In the genomic region with DNA sequence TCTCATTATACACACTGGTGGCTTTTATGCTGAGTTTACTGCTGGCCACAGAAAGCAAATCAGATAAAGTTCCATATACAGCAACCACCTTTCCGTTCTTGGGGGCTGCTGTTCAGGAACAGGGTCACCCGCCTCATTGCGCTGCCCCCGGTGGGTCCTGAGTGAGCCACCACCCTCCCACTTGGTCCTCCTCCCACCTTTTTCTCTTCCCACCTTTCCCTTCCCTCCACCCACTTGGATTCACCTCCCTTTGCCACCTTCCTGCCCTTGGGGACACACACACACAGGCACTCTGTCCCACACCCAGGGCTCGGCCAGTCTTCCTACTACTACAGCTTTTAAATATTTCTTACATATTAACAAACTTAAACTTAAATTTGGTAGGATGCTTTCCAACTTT, we compare ENCODE assay signal across 20 cellular contexts.
A peak's percentile ranks its signal among the peaks of the same experiment; 100 is the strongest.
DNase-seq lines count a peak whose midpoint lies in the region; ATAC-seq, FAIRE-seq and TF ChIP-seq lines count a peak whose summit lies in the region.
"Had no signal": no experiment of that assay in that cellular context is flagged by ENCODE, and none has a peak within 500 bp of the region (broad histone marks: within the 10 kb centered on the region; RNA-seq: fewer than 3 reads in every experiment).

No MANE protein-coding gene starts in this region.

- CTCF ChIA-PET in H1 (lab: Charles Lee; ENCODE audit: partially characterized antibody) = interaction anchor here (1.4 kb wide), 1 partner anchor 10 kb away, joined by 3 read pairs; no protein-coding TSS in a partner anchor

- no peak overlapping the region for H3K4me3 ChIP-seq in H1 (ENCODE audit: extremely low read depth in 1 of 4, insufficient read depth in 2 of 4, low read depth in 3 of 4, low read length in 4 of 4)
- H3K4me3 ChIP-seq: HAP-1 had no signal

- H3K79me1 ChIP-seq in H9 (ENCODE audit: insufficient read depth, low read depth, low read length, poor library complexity, severe bottlenecking) = no peaks in the 10 kb centered on the region
- H3K79me1 ChIP-seq in H1 (ENCODE audit: low read depth, low read length) = no peaks in the 10 kb centered on the region

- H3K9me3 ChIP-seq in H9 (ENCODE audit: control insufficient read depth, low read depth, low read length) (no peaks in the 10 kb centered on the region), H1 (ENCODE audit: insufficient read depth in 2 of 2, low read depth in 1 of 2, low read length in 1 of 2) (no peaks in the 10 kb centered on the region)
- H3K9me3 ChIP-seq: BE2C, HAP-1 had no signal

- H3K4me3 Mint-ChIP-seq in H9 = no peak overlapping the region
- H3K4me3 Mint-ChIP-seq in HFFc6 = no peak overlapping the region
- H3K4me3 Mint-ChIP-seq: CD4-positive, CD25-positive, alpha-beta regulatory T cell; IgD-negative memory B cell had no signal

- no peak overlapping the region for H4K5ac ChIP-seq in H9 (ENCODE audit: insufficient read length, low read depth, low read length)
- H4K5ac ChIP-seq in H1 (ENCODE audit: insufficient read length, low read depth, low read length) = no peak overlapping the region

- no peak overlapping the region for H2BK20ac ChIP-seq in H9 (ENCODE audit: low read depth, low read length, poor library complexity, severe bottlenecking)
- no peak overlapping the region for H2BK20ac ChIP-seq in H1 (ENCODE audit: low read length)

- TF ChIP-seq EP300 in H1 (IDR thresholded peaks at IDR 0.05; ENCODE audit: borderline replicate concordance in 1 of 2, low read depth in 2 of 2, low read length in 2 of 2) = no peak

- H3K9me3 Mint-ChIP-seq in H9 = peaks cover 0 to 2% of the 10 kb centered on the region in 2 experiments; a peak in 2 of 5 replicates
- H3K9me3 Mint-ChIP-seq in HFFc6 = no peaks in the 10 kb centered on the region

- no peak overlapping the region for H2BK120ac ChIP-seq in H9 (ENCODE audit: low read depth, low read length, poor library complexity, severe bottlenecking)
- no peak overlapping the region for H2BK120ac ChIP-seq in H1 (replicated peaks; ENCODE audit: low read depth, low read length)

- POLR2A ChIA-PET in H1 (lab: Charles Lee; ENCODE audit: partially characterized antibody) = no interaction called here

- peaks cover 3 to 7% of the 10 kb centered on the region in 2 experiments for H3K4me1 Mint-ChIP-seq in H9
- peaks cover 7% of the 10 kb centered on the region for H3K4me1 Mint-ChIP-seq in HFFc6 (ENCODE audit: low read depth)

- H3K9ac ChIP-seq in H9 (ENCODE audit: extremely low read depth, insufficient read length, low read length) (no peak overlapping the region), H1 (replicated peaks in 1 of 4; ENCODE audit: extremely low read depth in 1 of 4, low read depth in 3 of 4, low read length in 3 of 4) (no peak overlapping the region)

- H3K36me3 Mint-ChIP-seq in H9 (ENCODE audit: insufficient read depth in 1 of 3, low read depth in 3 of 3) = peaks cover 5 to 11% (median 6%) of the 10 kb centered on the region in 3 experiments; a peak in 5 of 7 replicates
- H3K36me3 Mint-ChIP-seq in HFFc6 (ENCODE audit: low read depth) = peaks cover 34% of the 10 kb centered on the region

- no peak overlapping the region for H3K23ac ChIP-seq in H9 (ENCODE audit: insufficient read length, low read depth, low read length)
- no peak overlapping the region for H3K23ac ChIP-seq in H1 (ENCODE audit: insufficient read length)

- no peaks in the 10 kb centered on the region for H3K27me3 Mint-ChIP-seq in H9 (ENCODE audit: low read depth)
- no peaks in the 10 kb centered on the region; the same call in 1 of the 2 replicates for H3K27me3 Mint-ChIP-seq in HFFc6 (ENCODE audit: insufficient read depth)
- H3K27me3 Mint-ChIP-seq: CD4-positive, CD25-positive, alpha-beta regulatory T cell; IgD-negative memory B cell had no signal

- H3K27ac Mint-ChIP-seq in H9 (peak overlapping the region in 1 of 3 experiments; percentile 58; a peak in 1 of 7 replicates), HFFc6 (no peak overlapping the region)
- H3K27ac Mint-ChIP-seq: IgD-negative memory B cell had no signal

- H3K23me2 ChIP-seq in H9 (ENCODE audit: insufficient read length, low read depth, low read length, poor library complexity, severe bottlenecking) = no peaks in the 10 kb centered on the region
- no peaks in the 10 kb centered on the region; the same call in 1 of the 2 replicates for H3K23me2 ChIP-seq in H1 (ENCODE audit: low read depth, low read length)

- H3K56ac ChIP-seq in H9 (ENCODE audit: insufficient read length, low read depth, low read length) (no peak overlapping the region), H1 (replicated peaks; ENCODE audit: insufficient read length, low read depth, low read length) (no peak overlapping the region)

- no peak for TF ChIP-seq POLR2A in H1 (IDR thresholded peaks at IDR 0.05; ENCODE audit: control extremely low read depth in 1 of 2, low read depth in 2 of 2, low read length in 2 of 2)

- H4K20me1 ChIP-seq in H9 (ENCODE audit: control insufficient read depth, insufficient read depth, insufficient read length) (no peaks in the 10 kb centered on the region), H1 (replicated peaks in 1 of 2; ENCODE audit: control insufficient read depth in 1 of 2, insufficient read depth in 2 of 2, low read length in 2 of 2) (no peaks in the 10 kb centered on the region)

- H3K14ac ChIP-seq in H9 (ENCODE audit: insufficient read depth, low read length) (no peak overlapping the region), H1 (ENCODE audit: insufficient read length) (no peak overlapping the region)

- no peak overlapping the region for H2BK5ac ChIP-seq in H9 (ENCODE audit: insufficient read length, low read length)
- no peak overlapping the region for H2BK5ac ChIP-seq in H1 (ENCODE audit: low read depth, low read length)

- TF ChIP-seq RAD21 in H1 (IDR thresholded peaks at IDR 0.05 in 1 of 2, conservative IDR thresholded peaks at IDR 0.05 in 1 of 2; ENCODE audit: low read depth in 2 of 2, low read length in 2 of 2) = no peak

- FAIRE-seq in H1 (lab: Jason Lieb, UNC) = no peak
- FAIRE-seq: GM19239, HepG2 had no signal

- no peak overlapping the region for H2BK12ac ChIP-seq in H9 (ENCODE audit: insufficient read length, low read depth, low read length)
- H2BK12ac ChIP-seq in H1 (ENCODE audit: low read depth, low read length) = no peak overlapping the region

- H2AK5ac ChIP-seq in H9 (ENCODE audit: insufficient read length, low read length) (no peak overlapping the region), H1 (ENCODE audit: low read depth, low read length) (no peak overlapping the region)

- H4K91ac ChIP-seq in H9 (ENCODE audit: insufficient read length, low read depth, low read length) (no peak overlapping the region), H1 (replicated peaks; ENCODE audit: insufficient read length, low read length) (no peak overlapping the region)

- TF ChIP-seq CTCF in H9 (conservative IDR thresholded peaks at IDR 0.05) = peak; percentile 21; the same call in 1 of the 3 replicates
- TF ChIP-seq CTCF in HFFc6 (IDR thresholded peaks at IDR 0.05) = 0 out of 2 replicates have a peak, but pooled peaks have one; percentile 8
- TF ChIP-seq CTCF in H1 (IDR thresholded peaks at IDR 0.05; ENCODE audit: control extremely low read depth in 1 of 3, insufficient read depth in 1 of 3, low read depth in 1 of 3, low read length in 3 of 3) = peak in 2 of 3 experiments; percentile 19 to 27; a peak in 2 of 4 replicates

- H3K27ac ChIP-seq in H9 (ENCODE audit: insufficient read length, low read depth, low read length) (no peak overlapping the region), H1 (ENCODE audit: low read depth, low read length) (no peak overlapping the region), caudate nucleus (ENCODE audit: low read depth, low read length) (no peak overlapping the region)

- H3K36me3 ChIP-seq in H1 (ENCODE audit: control insufficient read depth in 2 of 4, insufficient read depth in 4 of 4, low read length in 3 of 4) = no peaks in the 10 kb centered on the region
- H3K36me3 ChIP-seq: BE2C, HAP-1 had no signal

- no peak overlapping the region for H3K4ac ChIP-seq in H9 (ENCODE audit: low read depth, low read length)
- H3K4ac ChIP-seq in H1 (replicated peaks; ENCODE audit: insufficient read length, low read depth, low read length) = no peak overlapping the region

- H3T11ph ChIP-seq in H9 (ENCODE audit: low read length) = no peak overlapping the region

- no peak for ATAC-seq in GM21717 (IDR thresholded peaks at IDR 0.05; ENCODE audit: unreplicated experiment)
- ATAC-seq: HepG2 had no signal

- H3K79me2 ChIP-seq in H9 (ENCODE audit: insufficient read depth, low read length) (no peaks in the 10 kb centered on the region), H1 (ENCODE audit: control insufficient read depth in 1 of 2, insufficient read depth in 2 of 2, low read length in 2 of 2) (no peaks in the 10 kb centered on the region)

- H3K4me1 ChIP-seq in H9 (ENCODE audit: insufficient read depth, low read length) (no peaks in the 10 kb centered on the region), H1 (replicated peaks in 1 of 4; ENCODE audit: control insufficient read depth in 3 of 4, insufficient read depth in 4 of 4, low read length in 3 of 4) (no peaks in the 10 kb centered on the region; a peak in 2 of 7 replicates)
- H3K4me1 ChIP-seq: BE2C, HAP-1 had no signal

- H4K8ac ChIP-seq in H9 (replicated peaks; ENCODE audit: insufficient read length, low read depth, low read length) (no peak overlapping the region), H1 (ENCODE audit: extremely low read depth, insufficient read depth, low read length) (no peak overlapping the region)

- no peak for DNase-seq in H9
- no peak for DNase-seq in HFFc6
- DNase-seq in H1 (ENCODE audit: low read depth in 1 of 2, low spot score in 2 of 2) = no peak
- no peak for DNase-seq in caudate nucleus (lab: John Stamatoyannopoulos, UW)
- no peak for DNase-seq in COLO829 (ENCODE audit: low spot score)
- DNase-seq: ACHN; BE2C; C1 segment of cervical spinal cord; CD4-positive, CD25-positive, alpha-beta regulatory T cell; DMS153; DMS79; GF-D8; GOT3; Kasumi-1; KG1 had no signal

- H3K18ac ChIP-seq in H9 (ENCODE audit: insufficient read length, low read depth, low read length) (no peak overlapping the region), H1 (ENCODE audit: extremely low read depth, low read length) (no peak overlapping the region)

- H2BK15ac ChIP-seq in H9 (ENCODE audit: low read depth, low read length) (no peak overlapping the region), H1 (ENCODE audit: low read length) (no peak overlapping the region)

- WGBS in H9 (ENCODE audit: extremely low coverage, insufficient read length, low lambda C conversion rate) = no CpG with 5 or more reads among the region's 5 CpGs
- WGBS in H1 (ENCODE audit: extremely low coverage in 1 of 2, insufficient coverage in 1 of 2, insufficient read length in 1 of 2, insufficient replicate concordance in 2 of 2, low coverage in 1 of 2, low lambda C conversion rate in 2 of 2, missing lambda C conversion rate in 1 of 2), 2 experiments = 65% methylated on average over 5 of the region's 5 CpGs; no CpG with 5 or more reads in 1 of the 2 experiments

- H3K4me2 ChIP-seq in H9 (ENCODE audit: insufficient read depth, insufficient read length, low read length) (no peak overlapping the region), H1 (ENCODE audit: insufficient read depth in 1 of 2, low read depth in 2 of 2, low read length in 2 of 2) (no peak overlapping the region)

- H3K27me3 ChIP-seq in H9 (ENCODE audit: insufficient read depth, low read length) (no peaks in the 10 kb centered on the region), H1 (replicated peaks in 1 of 4; ENCODE audit: control insufficient read depth in 3 of 4, extremely low read depth in 1 of 4, insufficient read depth in 3 of 4, low read length in 3 of 4) (no peaks in the 10 kb centered on the region)
- H3K27me3 ChIP-seq: BE2C had no signal

- H2AFZ ChIP-seq in H9 (ENCODE audit: low read length) = no peak overlapping the region
- no peak overlapping the region for H2AFZ ChIP-seq in H1 (ENCODE audit: low read length)
